ENCODE assay signal across 9 cellular contexts in the genomic region with DNA sequence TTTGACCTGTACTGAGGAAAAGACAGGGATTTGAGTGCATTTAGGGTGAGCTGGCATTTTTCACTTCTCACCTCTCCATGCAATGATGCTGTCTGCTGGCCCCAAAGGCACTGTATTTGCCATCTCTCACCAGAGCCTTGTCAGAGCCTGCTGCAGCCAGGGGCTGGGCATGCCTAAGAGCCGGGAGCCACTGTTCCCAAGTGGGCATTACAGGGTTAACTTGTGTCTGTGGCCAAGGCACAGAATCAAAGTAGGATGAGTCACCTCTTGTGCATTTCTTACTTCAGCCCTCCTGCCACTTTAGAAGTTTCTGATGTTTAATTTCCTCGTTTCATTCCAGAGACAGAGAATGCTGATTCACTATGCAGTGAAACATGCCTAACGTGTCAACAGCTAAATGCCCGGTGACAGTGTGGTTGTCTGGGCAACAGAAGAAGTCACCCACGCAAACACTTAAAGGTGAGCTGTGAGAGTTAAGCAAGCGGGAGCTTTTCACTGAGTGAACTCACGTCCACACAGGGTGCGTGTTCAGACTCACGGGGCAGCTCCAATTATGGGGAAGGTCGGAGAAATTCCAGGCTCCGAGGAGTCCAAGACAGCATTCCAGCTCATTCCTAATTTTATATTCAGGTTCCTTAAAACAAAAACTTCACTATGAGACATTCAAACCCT. TPM values are rescaled to one million over a fixed set of nuclear protein-coding genes. Genes with fewer than 3 reads are reported as not detected.
DNase-seq lines count a peak whose midpoint lies in the region; ATAC-seq, FAIRE-seq and TF ChIP-seq lines count a peak whose summit lies in the region.
"Had no signal": no experiment of that assay in that cellular context is flagged by ENCODE, and none has a peak within 500 bp of the region (broad histone marks: within the 10 kb centered on the region; RNA-seq: fewer than 3 reads in every experiment).

No MANE protein-coding gene starts in this region.

- no peak for TF ChIP-seq POLR2A in esophagus muscularis mucosa (IDR thresholded peaks at IDR 0.05; ENCODE audit: low read depth)

- peak overlapping the region; percentile 50 for H3K4me3 Mint-ChIP-seq in osteocyte (ENCODE audit: unreplicated experiment)

- no peaks in the 10 kb centered on the region for H3K27me3 Mint-ChIP-seq in osteocyte (ENCODE audit: unreplicated experiment)

- H3K27ac Mint-ChIP-seq in osteocyte (ENCODE audit: unreplicated experiment), result peak overlapping the region; percentile 97

- no peaks in the 10 kb centered on the region for H4K20me1 ChIP-seq in PC-9 (ENCODE audit: insufficient read depth)

- intact Hi-C loops in PC-9 (cut with micrococcal nuclease; ENCODE audit: unreplicated experiment) (loop anchor here (1.0 to 5.0 kb wide), 12 partner anchors 54 to 1109 kb away; no protein-coding TSS in a partner anchor), esophagus muscularis mucosa (cut with DNase I) (no loop called here)

- no peaks in the 10 kb centered on the region for H3K79me2 ChIP-seq in PC-9 (ENCODE audit: low read depth)

- H3K4me3 ChIP-seq in PC-9 (peak overlapping the region; percentile 23; the same call in 1 of the 2 replicates), esophagus muscularis mucosa (peak overlapping the region; percentile 4 to 26 (median 17))

- CTCF ChIA-PET in PC-9 (lab: Charles Lee), result interaction anchor here (0.7 to 1.6 kb wide), 2 partner anchors 55 to 161 kb away, joined by 4 to 9 read pairs; no protein-coding TSS in a partner anchor

- WGBS in esophagus muscularis mucosa, result 11% methylated on average over 7 of the region's 11 CpGs

- POLR2A ChIA-PET in PC-9 (lab: Charles Lee; ENCODE audit: unreplicated experiment), result interaction anchor here (0.5 to 1.0 kb wide), 15 partner anchors 10 to 1814 kb away, joined by 3 to 8 read pairs (median 4); no protein-coding TSS in a partner anchor

- FAIRE-seq in A204.1 (lab: Jason Lieb, UNC), result peak; percentile 57
- FAIRE-seq: endometrium had no signal

- peaks cover 2% of the 10 kb centered on the region for H3K36me3 Mint-ChIP-seq in osteocyte (ENCODE audit: unreplicated experiment)

- H3F3A ChIP-seq in PC-9 (ENCODE audit: insufficient read depth, low read depth), result peaks cover 23% of the 10 kb centered on the region

- H3K9me3 Mint-ChIP-seq in osteocyte (ENCODE audit: unreplicated experiment), result peaks cover 5% of the 10 kb centered on the region

- H3K36me3 ChIP-seq in PC-9 (ENCODE audit: low read depth) (no peaks in the 10 kb centered on the region), esophagus muscularis mucosa (no peaks in the 10 kb centered on the region)

- H3K4me2 ChIP-seq in PC-9, result peak overlapping the region; percentile 68

- peaks cover 52% of the 10 kb centered on the region for H3K4me1 ChIP-seq in PC-9 (replicated peaks; ENCODE audit: insufficient read depth)
- peaks cover 11 to 30% (median 22%) of the 10 kb centered on the region in 4 donors for H3K4me1 ChIP-seq in esophagus muscularis mucosa

- no peak for TF ChIP-seq CTCF in PC-9 (conservative IDR thresholded peaks at IDR 0.05)
- TF ChIP-seq CTCF in esophagus muscularis mucosa (IDR thresholded peaks at IDR 0.05), result no peak
- TF ChIP-seq CTCF in osteocyte (IDR thresholded peaks at IDR 0.05), result no peak

- H3K4me1 Mint-ChIP-seq in osteocyte (ENCODE audit: unreplicated experiment), result peaks cover 50% of the 10 kb centered on the region

- no peaks in the 10 kb centered on the region for H3K27me3 ChIP-seq in PC-9 (ENCODE audit: insufficient read depth, low read depth)
- H3K27me3 ChIP-seq in esophagus muscularis mucosa, result no peaks in the 10 kb centered on the region

- TF ChIP-seq EP300 in esophagus muscularis mucosa (IDR thresholded peaks at IDR 0.05), result no peak

- no peaks in the 10 kb centered on the region for H3K9me2 ChIP-seq in PC-9 (ENCODE audit: insufficient read depth)

- DNase-seq in PC-9 (peak; percentile 91 to 100), esophagus muscularis mucosa (ENCODE audit: extremely low spot score) (peak; percentile 92), osteocyte (ENCODE audit: extremely low spot score, unreplicated experiment) (peak; percentile 85), NCI-H1694 treated with DMSO at 0.1 percent for 48 hours (lab: John Stamatoyannopoulos, UW) (no peak), NCI-H446 treated with DMSO at 0.1 percent for 48 hours (lab: John Stamatoyannopoulos, UW) (no peak)

- no TSS peak for BruUV-seq in PC-9 (replicated peaks; lab: Mats Ljungman, UMichigan)

- H3K9me3 ChIP-seq in PC-9 (ENCODE audit: insufficient read depth, low read depth) (peaks cover 10% of the 10 kb centered on the region; the same call in 1 of the 2 replicates), esophagus muscularis mucosa (no peaks in the 10 kb centered on the region)

- H3K27ac ChIP-seq in PC-9, result peak overlapping the region; percentile 97
- H3K27ac ChIP-seq in esophagus muscularis mucosa (replicated peaks in 1 of 4), result peak overlapping the region; percentile 32 to 64 (median 58)

- ATAC-seq in GM18868 (IDR thresholded peaks at IDR 0.05; ENCODE audit: unreplicated experiment), result peak; percentile 95
- ATAC-seq in GM19455 (IDR thresholded peaks at IDR 0.05; ENCODE audit: unreplicated experiment), result no peak

- H2AFZ ChIP-seq in PC-9, result peak overlapping the region; percentile 22

RNA-seq across cellular contexts. Expression of a gene that starts 57.1 kb away (rescaled TPM):
- 237 and 386 TPM in 2 replicates for total RNA-seq in PC-9 (2021)
- 100 to 1,000 TPM in 2 of 4 donors, 10 to 100 TPM in 2; 60.6 to 187 (median 104) TPM for total RNA-seq in esophagus muscularis mucosa
- 294 and 321 TPM in 2 replicates for total RNA-seq in osteocyte

Comparison
In these comparisons a context has a peak if more than half of its experiments do, and no peak if none do; other contexts are left out.
1. DNase-seq: peak in PC-9 (2 of 2), esophagus muscularis mucosa (single experiment) and osteocyte (single experiment); none in NCI-H1694 treated with DMSO at 0.1 percent for 48 hours (single experiment) and NCI-H446 treated with DMSO at 0.1 percent for 48 hours (single experiment).